ENCODE assay signal across 15 cellular contexts in the genomic region with DNA sequence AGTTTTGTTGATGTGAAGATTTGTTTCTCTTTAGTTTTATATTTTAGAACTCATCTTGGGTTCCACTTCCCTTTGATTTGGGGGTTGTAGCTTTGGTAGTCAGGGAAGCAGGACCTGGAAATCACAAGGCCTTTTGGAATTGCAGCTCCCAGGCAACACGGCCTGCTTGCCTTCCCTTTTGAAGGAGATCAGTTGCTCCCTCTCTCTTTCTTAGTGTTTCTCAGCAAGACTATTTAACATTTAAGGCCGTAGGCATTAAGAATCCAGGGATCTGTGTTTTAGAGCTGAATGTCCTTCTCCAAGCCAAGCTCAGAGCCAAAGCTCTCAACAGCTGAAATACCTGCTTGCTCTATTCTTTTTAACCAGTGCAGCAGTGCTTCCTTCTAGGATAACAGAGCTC.
DNase-seq lines count a peak whose midpoint lies in the region; ATAC-seq and TF ChIP-seq lines count a peak whose summit lies in the region.
"Had no signal": no experiment of that assay in that cellular context is flagged by ENCODE, and none has a peak within 500 bp of the region (broad histone marks: within the 10 kb centered on the region; RNA-seq: fewer than 3 reads in every experiment).

No MANE protein-coding gene starts in this region.

- no peak overlapping the region for H3K23ac ChIP-seq in neuronal stem cell (ENCODE audit: low read depth, low read length, poor library complexity)

- peak overlapping the region; percentile 53 for H2AFZ ChIP-seq in neuronal stem cell (ENCODE audit: low read length)

- H3K9me3 Mint-ChIP-seq in Caco-2 (ENCODE audit: unreplicated experiment): no peaks in the 10 kb centered on the region
- H3K9me3 Mint-ChIP-seq in naive thymus-derived CD8-positive, alpha-beta T cell: no peaks in the 10 kb centered on the region

- no peak overlapping the region for H3K18ac ChIP-seq in neuronal stem cell (ENCODE audit: low read length)

- H3K36me3 ChIP-seq in Caco-2 (ENCODE audit: control insufficient read depth, insufficient read depth, low read length) (no peaks in the 10 kb centered on the region), HUES6 (ENCODE audit: control insufficient read depth, insufficient read depth, low read length) (no peaks in the 10 kb centered on the region), iPS-15b (ENCODE audit: control insufficient read depth, insufficient read depth, low read length) (no peaks in the 10 kb centered on the region), neuronal stem cell (replicated peaks in 1 of 2; ENCODE audit: control insufficient read depth in 2 of 2, insufficient read depth in 2 of 2, low read length in 2 of 2) (no peaks in the 10 kb centered on the region), aorta (ENCODE audit: control insufficient read depth in 1 of 2, insufficient read depth in 2 of 2, low read length in 1 of 2) (no peaks in the 10 kb centered on the region)

- intact Hi-C loops in Caco-2 (cut with micrococcal nuclease; ENCODE audit: unreplicated experiment) (no loop called here), aorta (cut with DNase I) (loop anchor here in 1 of 2 donors (10.0 kb wide), 1 partner anchor 53 kb away; no protein-coding TSS in a partner anchor)

- peak overlapping the region; percentile 59 for H3K27ac Mint-ChIP-seq in Caco-2 (ENCODE audit: unreplicated experiment)
- H3K27ac Mint-ChIP-seq in naive thymus-derived CD8-positive, alpha-beta T cell: no peak overlapping the region

- no TSS peak for BruUV-seq in Caco-2 (replicated peaks; lab: Mats Ljungman, UMichigan)

- H2BK5ac ChIP-seq in neuronal stem cell (ENCODE audit: low read length): no peak overlapping the region

- no peak overlapping the region for H2AK5ac ChIP-seq in neuronal stem cell (ENCODE audit: low read depth, low read length)

- ATAC-seq in aorta (ENCODE audit: low FRiP score): no peak
- no peak for ATAC-seq in naive thymus-derived CD8-positive, alpha-beta T cell
- ATAC-seq: A549, GM12878 had no signal

- H3K4me1 ChIP-seq in Caco-2: no peaks in the 10 kb centered on the region
- H3K4me1 ChIP-seq in HUES6 (ENCODE audit: control insufficient read depth, insufficient read depth, low read length): peaks cover 89% of the 10 kb centered on the region
- peaks cover 48% of the 10 kb centered on the region for H3K4me1 ChIP-seq in iPS-15b (ENCODE audit: control insufficient read depth, insufficient read depth, low read length)
- peaks cover 13 to 19% of the 10 kb centered on the region in 2 donors for H3K4me1 ChIP-seq in neuronal stem cell (ENCODE audit: control insufficient read depth in 2 of 2, insufficient read depth in 1 of 2, low read depth in 1 of 2, low read length in 2 of 2)
- peaks cover 5 to 22% of the 10 kb centered on the region in 2 donors for H3K4me1 ChIP-seq in aorta (ENCODE audit: control insufficient read depth in 1 of 2, insufficient read depth in 2 of 2, low read length in 2 of 2)
- H3K4me1 ChIP-seq: A549 had no signal

- H3K9ac ChIP-seq in HUES6 (ENCODE audit: low read length) (no peak overlapping the region), iPS-15b (ENCODE audit: low read depth, low read length) (peak overlapping the region; percentile 3), neuronal stem cell (ENCODE audit: low read depth, low read length, poor library complexity) (no peak overlapping the region)

- WGBS in neuronal stem cell (ENCODE audit: extremely low coverage in 2 of 2, insufficient read length in 2 of 2, insufficient replicate concordance in 1 of 2), 2 donors: no CpG with 5 or more reads among the region's 2 CpGs
- WGBS in aorta, 2 donors: 50 to 65% methylated on average over 2 of the region's 2 CpGs

- peaks cover 8% of the 10 kb centered on the region for H3K36me3 Mint-ChIP-seq in Caco-2 (ENCODE audit: insufficient read depth, unreplicated experiment)
- H3K36me3 Mint-ChIP-seq in naive thymus-derived CD8-positive, alpha-beta T cell: no peaks in the 10 kb centered on the region

- no peak for DNase-seq in Caco-2
- no peak for DNase-seq in neuronal stem cell (ENCODE audit: low spot score)
- DNase-seq in SHP77 treated with DMSO at 0.1 percent for 48 hours (lab: John Stamatoyannopoulos, UW): no peak
- DNase-seq in aorta: no peak
- no peak for DNase-seq in naive thymus-derived CD8-positive, alpha-beta T cell
- DNase-seq: COR-L47, IMR-90, Kasumi-1, NCI-H1930, SIG-M5 had no signal

- peaks cover 8% of the 10 kb centered on the region for H3K79me1 ChIP-seq in neuronal stem cell (ENCODE audit: low read depth, low read length)

- H2BK120ac ChIP-seq in neuronal stem cell (ENCODE audit: low read depth, low read length): no peak overlapping the region

- H3K27me3 ChIP-seq in Caco-2 (replicated peaks; ENCODE audit: control insufficient read depth, insufficient read depth, low read length) (no peaks in the 10 kb centered on the region), HUES6 (ENCODE audit: control insufficient read depth, insufficient read depth, low read length) (no peaks in the 10 kb centered on the region), iPS-15b (ENCODE audit: control insufficient read depth, insufficient read depth, low read length) (no peaks in the 10 kb centered on the region), neuronal stem cell (ENCODE audit: control insufficient read depth in 3 of 3, insufficient read depth in 3 of 3, low read depth in 1 of 3, low read length in 3 of 3) (no peaks in the 10 kb centered on the region), aorta (ENCODE audit: control insufficient read depth in 1 of 2, insufficient read depth in 2 of 2, low read length in 1 of 2) (no peaks in the 10 kb centered on the region)

- no peak for TF ChIP-seq CTCF in Caco-2 (IDR thresholded peaks at IDR 0.05; ENCODE audit: insufficient read depth in 1 of 2, low read depth in 1 of 2, low read length in 1 of 2, severe bottlenecking in 1 of 2, unreplicated experiment in 1 of 2)

- no peaks in the 10 kb centered on the region for H3K9me3 ChIP-seq in Caco-2
- H3K9me3 ChIP-seq in HUES6 (ENCODE audit: control insufficient read depth, insufficient read depth, low read depth, low read length): no peaks in the 10 kb centered on the region
- no peaks in the 10 kb centered on the region for H3K9me3 ChIP-seq in iPS-15b (ENCODE audit: control insufficient read depth, insufficient read depth, low read length)
- H3K9me3 ChIP-seq in neuronal stem cell (replicated peaks in 1 of 2; ENCODE audit: control insufficient read depth in 2 of 2, insufficient read depth in 1 of 2, low read depth in 1 of 2, low read length in 2 of 2): no peaks in the 10 kb centered on the region
- H3K9me3 ChIP-seq in aorta (ENCODE audit: control insufficient read depth, low read length): no peaks in the 10 kb centered on the region
- H3K9me3 ChIP-seq: A549 had no signal

- no peak overlapping the region for H4K91ac ChIP-seq in neuronal stem cell (ENCODE audit: low read depth, low read length, poor library complexity)

- POLR2A ChIA-PET in Caco-2 (lab: Charles Lee): interaction anchor here (0.6 kb wide), 1 partner anchor 9 kb away, joined by 4 read pairs; no protein-coding TSS in a partner anchor
- POLR2A ChIA-PET in naive thymus-derived CD8-positive, alpha-beta T cell (lab: Charles Lee): no interaction called here

- H3K27me3 Mint-ChIP-seq in Caco-2 (ENCODE audit: insufficient read depth, unreplicated experiment): no peaks in the 10 kb centered on the region
- H3K27me3 Mint-ChIP-seq in naive thymus-derived CD8-positive, alpha-beta T cell: peaks cover 0 to 23% (median 7%) of the 10 kb centered on the region in 5 donors

- CTCF ChIA-PET in Caco-2 (lab: Charles Lee): no interaction called here

- peaks cover 14% of the 10 kb centered on the region for H3K4me1 Mint-ChIP-seq in Caco-2 (ENCODE audit: low read depth, unreplicated experiment)
- H3K4me1 Mint-ChIP-seq in naive thymus-derived CD8-positive, alpha-beta T cell: peaks cover 0 to 2% (median 0%) of the 10 kb centered on the region in 4 donors

- no peak overlapping the region for H4K8ac ChIP-seq in neuronal stem cell (ENCODE audit: low read depth, low read length)

- no peak overlapping the region for H3K4ac ChIP-seq in neuronal stem cell (ENCODE audit: low read length)

- H3K14ac ChIP-seq in neuronal stem cell (ENCODE audit: low read length): no peak overlapping the region

- H2BK15ac ChIP-seq in neuronal stem cell (ENCODE audit: low read length): no peak overlapping the region

- H2BK12ac ChIP-seq in neuronal stem cell (ENCODE audit: low read length): no peak overlapping the region

- H3K4me3 ChIP-seq in Caco-2 (ENCODE audit: low read depth, low read length) (no peak overlapping the region), HUES6 (ENCODE audit: low read depth, low read length) (peak overlapping the region; percentile 14; the same call in 1 of the 2 replicates), iPS-15b (ENCODE audit: low read depth, low read length) (no peak overlapping the region), neuronal stem cell (ENCODE audit: low read length in 2 of 2) (no peak overlapping the region), aorta (ENCODE audit: low read length in 2 of 2) (no peak overlapping the region)
- H3K4me3 ChIP-seq: A549, GM12878 had no signal

- H3K27ac ChIP-seq in HUES6 (ENCODE audit: low read depth, low read length) (peak overlapping the region; percentile 86; the same call in 1 of the 2 replicates), neuronal stem cell (replicated peaks; ENCODE audit: low read length) (no peak overlapping the region), aorta (ENCODE audit: low read depth in 1 of 2, low read length in 2 of 2) (peak overlapping the region in 1 of 2 donors; percentile 61)
- H3K27ac ChIP-seq: A549, C4-2B had no signal

- no peak overlapping the region for H3K4me3 Mint-ChIP-seq in Caco-2 (ENCODE audit: unreplicated experiment)
- H3K4me3 Mint-ChIP-seq in naive thymus-derived CD8-positive, alpha-beta T cell: no peak overlapping the region

- no peak overlapping the region for H3K4me2 ChIP-seq in neuronal stem cell (ENCODE audit: insufficient read depth, low read length, poor library complexity, severe bottlenecking)
- H3K4me2 ChIP-seq: A549 had no signal
